ENCODE assay signal across 26 cellular contexts in the genomic region with DNA sequence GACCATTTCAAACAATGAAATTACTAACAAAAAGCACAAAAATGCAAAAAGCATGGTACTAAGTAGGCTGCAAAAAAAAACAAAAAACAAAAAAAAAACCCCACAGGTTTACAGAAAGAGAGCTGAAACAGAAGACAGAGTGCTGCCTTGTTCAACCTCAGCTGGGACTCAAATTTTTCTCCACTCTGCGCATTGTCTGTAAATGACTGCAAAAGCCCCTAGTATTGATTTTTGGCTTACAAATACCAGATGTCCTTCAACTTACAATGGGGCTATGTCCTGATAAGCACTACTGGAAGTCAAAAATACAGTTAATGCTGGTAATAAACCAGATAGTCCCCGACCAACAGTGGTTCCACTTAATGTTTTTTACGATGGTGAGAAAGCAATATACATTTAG.
"Had no signal": no experiment of that assay in that cellular context is flagged by ENCODE, and none has a peak within 500 bp of the region (broad histone marks: within the 10 kb centered on the region; RNA-seq: fewer than 3 reads in every experiment).

No MANE protein-coding gene starts in this region.

- H3K4me3 ChIP-seq: adrenal gland, esophagus squamous epithelium, mucosa of descending colon, neural progenitor cell, prostate gland, skin epidermis, stomach, testis, upper lobe of left lung had no signal

- DNase-seq: activated B cell treated with CpG ODN at 0.5 μM for 24 hours; activated CD4-positive, alpha-beta memory T cell treated with anti-CD3 and anti-CD28 coated beads for 36 hours; activated CD4-positive, alpha-beta T cell treated with anti-CD3 and anti-CD28 coated beads for 4 hours; activated gamma-delta T cell treated with Interleukin-2 at 50 U/mL for 16 hours; activated T-cell treated with anti-CD3 and anti-CD28 coated beads for 4 hours; adrenal gland; cerebellar nuclear complex; effector CD8-positive, alpha-beta T cell; esophagus squamous epithelium; left cardiac atrium; mesenchymal stem cell; mucosa of descending colon; naive B cell; right cardiac atrium; stimulated activated CD4-positive, alpha-beta T cell treated with anti-CD3 and anti-CD28 coated beads, Interleukin-15, amount 100 ng/mL, for 24 hours; stimulated activated CD4-positive, alpha-beta T cell treated with anti-CD3 and anti-CD28 coated beads, Interleukin-2, amount 100 ng/mL, for 48 hours; stomach; testis; upper lobe of left lung had no signal

- FAIRE-seq: bronchial epithelial cell, endothelial cell of umbilical vein, islet of Langerhans had no signal

- H3K4me2 ChIP-seq: neural progenitor cell had no signal

- H3K27me3 ChIP-seq: adrenal gland, esophagus squamous epithelium, neural progenitor cell, stomach, testis, upper lobe of left lung had no signal

- H2AFZ ChIP-seq: neural progenitor cell had no signal

- H3K4me1 ChIP-seq: adrenal gland, esophagus squamous epithelium, prostate gland, testis, upper lobe of left lung had no signal

- H3K9ac ChIP-seq: neural progenitor cell had no signal

- H3K36me3 ChIP-seq: adrenal gland, esophagus squamous epithelium, neural progenitor cell, prostate gland, stomach, upper lobe of left lung had no signal

- H3K9me3 ChIP-seq: adrenal gland, esophagus squamous epithelium, mucosa of descending colon, prostate gland, stomach, testis, upper lobe of left lung had no signal

- H3K27ac ChIP-seq: adrenal gland, esophagus squamous epithelium, neural progenitor cell, prostate gland, skin epidermis, stomach, testis, upper lobe of left lung had no signal

- ATAC-seq: activated naive CD4-positive, alpha-beta T cell treated with anti-CD3 and anti-CD28 coated beads, Interleukin-2, amount 50 U/mL, for 72 hours; left cardiac atrium; mucosa of descending colon; right cardiac atrium had no signal
